26 cellular contexts compared by ENCODE assay signal in genomic region chr2:235534608-235535422, GRCh38. TPM values are rescaled to one million over a fixed set of nuclear protein-coding genes. Genes with fewer than 3 reads are reported as not detected.
DNase-seq lines count a peak whose midpoint lies in the region; ATAC-seq, FAIRE-seq and TF ChIP-seq lines count a peak whose summit lies in the region.
"Had no signal": no experiment of that assay in that cellular context is flagged by ENCODE, and none has a peak within 500 bp of the region (broad histone marks: within the 10 kb centered on the region; RNA-seq: fewer than 3 reads in every experiment).

No MANE protein-coding gene starts in this region.

- H4K5ac ChIP-seq in H1 (ENCODE audit: insufficient read length, low read depth, low read length), result no peak overlapping the region

- H2BK5ac ChIP-seq in H1 (ENCODE audit: low read depth, low read length), result no peak overlapping the region

- no peak overlapping the region; the same call in 1 of the 2 replicates for H4K8ac ChIP-seq in H1 (ENCODE audit: extremely low read depth, insufficient read depth, low read length)

- no peak overlapping the region for H3K27ac ChIP-seq in H1 (ENCODE audit: low read depth, low read length)
- no peak overlapping the region for H3K27ac ChIP-seq in osteoblast (ENCODE audit: low read depth, low read length)
- H3K27ac ChIP-seq: epithelial cell of prostate, parathyroid adenoma, tibial artery had no signal

- H3K56ac ChIP-seq in H1 (replicated peaks; ENCODE audit: insufficient read length, low read depth, low read length), result no peak overlapping the region

- peak overlapping the region in 1 of 4 experiments; percentile 28; a peak in 1 of 7 replicates for H3K9ac ChIP-seq in H1 (replicated peaks in 1 of 4; ENCODE audit: extremely low read depth in 1 of 4, low read depth in 3 of 4, low read length in 3 of 4)
- H3K9ac ChIP-seq: parathyroid adenoma had no signal

- ATAC-seq in GM21723 (IDR thresholded peaks at IDR 0.05; ENCODE audit: unreplicated experiment), result no peak
- no peak for ATAC-seq in stimulated activated naive CD8-positive, alpha-beta T cell treated with anti-CD3 and anti-CD28 coated beads, Interleukin-15, Interleukin-2, amounts not matched to agents 100 U/mL and 50 U/mL, for 24 hours
- ATAC-seq: naive thymus-derived CD8-positive, alpha-beta T cell; SK-N-SH treated with all-trans-retinoic acid at 6 μM for 48 hours; stimulated activated naive B cell treated with anti-CD40 and anti-IgM and Interleukin-4, amounts not matched to agents 10 μg/mL and 1 μg/mL and 100 μg/mL, for 72 hours had no signal

- no peak for TF ChIP-seq RAD21 in H1 (IDR thresholded peaks at IDR 0.05 in 1 of 2, conservative IDR thresholded peaks at IDR 0.05 in 1 of 2; ENCODE audit: low read depth in 2 of 2, low read length in 2 of 2)

- no peak overlapping the region for H2AK5ac ChIP-seq in H1 (ENCODE audit: low read depth, low read length)

- no peak overlapping the region for H3K23ac ChIP-seq in H1 (ENCODE audit: insufficient read length)

- H3K4me1 ChIP-seq in H1 (replicated peaks in 1 of 4; ENCODE audit: control insufficient read depth in 3 of 4, insufficient read depth in 4 of 4, low read length in 3 of 4), result peaks cover 0 to 9% (median 2%) of the 10 kb centered on the region in 4 experiments; a peak in 4 of 7 replicates
- no peaks in the 10 kb centered on the region for H3K4me1 ChIP-seq in osteoblast (ENCODE audit: insufficient read depth, low read length)
- H3K4me1 ChIP-seq: tibial artery had no signal

- no peak overlapping the region for H3K4ac ChIP-seq in H1 (replicated peaks; ENCODE audit: insufficient read length, low read depth, low read length)

- H2BK15ac ChIP-seq in H1 (ENCODE audit: low read length), result no peak overlapping the region

- H3K9me3 ChIP-seq in H1 (ENCODE audit: insufficient read depth in 2 of 2, low read depth in 1 of 2, low read length in 1 of 2) (no peaks in the 10 kb centered on the region; a peak in 1 of 4 replicates), osteoblast (ENCODE audit: low read depth, low read length) (no peaks in the 10 kb centered on the region)

- no peak overlapping the region for H2BK20ac ChIP-seq in H1 (ENCODE audit: low read length)

- TF ChIP-seq POLR2A in H1 (IDR thresholded peaks at IDR 0.05; ENCODE audit: control extremely low read depth in 1 of 2, low read depth in 2 of 2, low read length in 2 of 2), result no peak

- no peaks in the 10 kb centered on the region for H3K23me2 ChIP-seq in H1 (ENCODE audit: low read depth, low read length)

- no peak for FAIRE-seq in H1 (lab: Jason Lieb, UNC)

- H3K27me3 ChIP-seq in H1 (replicated peaks in 1 of 4; ENCODE audit: control insufficient read depth in 3 of 4, extremely low read depth in 1 of 4, insufficient read depth in 3 of 4, low read length in 3 of 4) (no peaks in the 10 kb centered on the region), osteoblast (ENCODE audit: insufficient read depth, low read length) (no peaks in the 10 kb centered on the region)
- H3K27me3 ChIP-seq: tibial artery had no signal

- peaks cover 26% of the 10 kb centered on the region for H3K79me1 ChIP-seq in H1 (ENCODE audit: low read depth, low read length)

- H2AFZ ChIP-seq in H1 (ENCODE audit: low read length) (no peak overlapping the region), osteoblast (ENCODE audit: low read length) (no peak overlapping the region)
- H2AFZ ChIP-seq: parathyroid adenoma had no signal

- no peak overlapping the region for H3K18ac ChIP-seq in H1 (ENCODE audit: extremely low read depth, low read length)

- no peak overlapping the region for H4K91ac ChIP-seq in H1 (replicated peaks; ENCODE audit: insufficient read length, low read length)

- no peak overlapping the region for H2BK12ac ChIP-seq in H1 (ENCODE audit: low read depth, low read length)

- H4K20me1 ChIP-seq in H1 (replicated peaks in 1 of 2; ENCODE audit: control insufficient read depth in 1 of 2, insufficient read depth in 2 of 2, low read length in 2 of 2), result peaks cover 9% of the 10 kb centered on the region in 2 experiments
- H4K20me1 ChIP-seq in osteoblast (ENCODE audit: insufficient read depth, low read length), result peaks cover 51% of the 10 kb centered on the region

- H3K14ac ChIP-seq in H1 (ENCODE audit: insufficient read length), result no peak overlapping the region

- no peaks in the 10 kb centered on the region for H3K36me3 ChIP-seq in H1 (ENCODE audit: control insufficient read depth in 2 of 4, insufficient read depth in 4 of 4, low read length in 3 of 4)
- no peaks in the 10 kb centered on the region for H3K36me3 ChIP-seq in osteoblast (ENCODE audit: insufficient read depth, low read length)

- no peak overlapping the region for H2BK120ac ChIP-seq in H1 (replicated peaks; ENCODE audit: low read depth, low read length)

- H3K4me2 ChIP-seq in H1 (ENCODE audit: insufficient read depth in 1 of 2, low read depth in 2 of 2, low read length in 2 of 2) (no peak overlapping the region), osteoblast (ENCODE audit: insufficient read depth, low read length) (no peak overlapping the region)

- WGBS in H1 (ENCODE audit: extremely low coverage in 1 of 2, insufficient coverage in 1 of 2, insufficient read length in 1 of 2, insufficient replicate concordance in 2 of 2, low coverage in 1 of 2, low lambda C conversion rate in 2 of 2, missing lambda C conversion rate in 1 of 2), 2 experiments, result 91% methylated on average over 32 of the region's 32 CpGs; no CpG with 5 or more reads in 1 of the 2 experiments

- H3K79me2 ChIP-seq in H1 (ENCODE audit: control insufficient read depth in 1 of 2, insufficient read depth in 2 of 2, low read length in 2 of 2), result peaks cover 2 to 92% of the 10 kb centered on the region in 2 experiments; a peak in 3 of 4 replicates
- H3K79me2 ChIP-seq in osteoblast (ENCODE audit: insufficient read depth, low read length), result peaks cover 90% of the 10 kb centered on the region

- POLR2A ChIA-PET in H1 (lab: Charles Lee; ENCODE audit: partially characterized antibody), result no interaction called here

- no peak for TF ChIP-seq EP300 in H1 (IDR thresholded peaks at IDR 0.05; ENCODE audit: borderline replicate concordance in 1 of 2, low read depth in 2 of 2, low read length in 2 of 2)

- no peak overlapping the region for H3K4me3 ChIP-seq in H1 (ENCODE audit: extremely low read depth in 1 of 4, insufficient read depth in 2 of 4, low read depth in 3 of 4, low read length in 4 of 4)
- H3K4me3 ChIP-seq in osteoblast (ENCODE audit: insufficient read depth, low read length), result no peak overlapping the region
- H3K4me3 ChIP-seq: tibial artery had no signal

- DNase-seq in DMS79 (lab: John Stamatoyannopoulos, UW) (peak; percentile 29), NCI-H2107 (lab: John Stamatoyannopoulos, UW) (peak; percentile 22), H1 (ENCODE audit: low read depth in 1 of 2, low spot score in 2 of 2) (no peak), osteoblast (ENCODE audit: insufficient read length, low spot score, missing footprints) (peak; percentile 37), HPDE6-E6E7 (ENCODE audit: extremely low spot score) (no peak), activated gamma-delta T cell treated with Interleukin-2 at 50 U/mL for 16 hours (no peak)
- DNase-seq in stimulated activated naive CD8-positive, alpha-beta T cell treated with anti-CD3 and anti-CD28 coated beads, Interleukin-15, Interleukin-2, amounts not matched to agents 100 U/mL and 50 U/mL, for 24 hours, result no peak
- DNase-seq: activated B cell treated with CpG ODN at 0.5 μM for 24 hours; activated CD4-positive, alpha-beta memory T cell treated with anti-CD3 and anti-CD28 coated beads, Interleukin-2, amount 10 ng/mL, durations not matched to agents 7 days and 5 days; activated naive CD4-positive, alpha-beta T cell treated with anti-CD3 and anti-CD28 coated beads for 36 hours; CD4-positive, alpha-beta T cell; dermis blood vessel endothelial cell; DND-41; foreskin melanocyte; H7; islet precursor cell; mesendoderm; NCI-H1105; stimulated activated CD4-positive, alpha-beta T cell treated with anti-CD3 and anti-CD28 coated beads, Interleukin-2, amount 100 ng/mL, for 24 hours; stimulated activated naive B cell treated with anti-CD40 and anti-IgM and Interleukin-4, amounts not matched to agents 10 μg/mL and 1 μg/mL and 100 μg/mL, for 72 hours; tibial artery had no signal

- TF ChIP-seq CTCF in H1 (IDR thresholded peaks at IDR 0.05; ENCODE audit: control extremely low read depth in 1 of 3, insufficient read depth in 1 of 3, low read depth in 1 of 3, low read length in 3 of 3), result no peak
- no peak for TF ChIP-seq CTCF in osteoblast (IDR thresholded peaks at IDR 0.05; ENCODE audit: extremely low read depth, low read depth, low read length)

- CTCF ChIA-PET in H1 (lab: Charles Lee; ENCODE audit: partially characterized antibody), result no interaction called here

TF ChIP-seq in H1, 55 proteins besides CTCF, POLR2A, EP300 and RAD21:
- TF ChIP-seq TBP (IDR thresholded peaks at IDR 0.05; ENCODE audit: low read depth, low read length) (peak; percentile 75), HDAC6 (IDR thresholded peaks at IDR 0.05; ENCODE audit: low read depth, low read length) (no peak), CBX5 (IDR thresholded peaks at IDR 0.05; ENCODE audit: low read depth, low read length) (no peak), RXRA (IDR thresholded peaks at IDR 0.05; ENCODE audit: insufficient read depth, low read depth, low read length) (no peak), TEAD4 (IDR thresholded peaks at IDR 0.05; ENCODE audit: low read depth, low read length) (no peak), EZH2 (IDR thresholded peaks at IDR 0.05; ENCODE audit: low read depth, low read length, severe bottlenecking) (no peak)

RNA-seq across cellular contexts. Expression of gene AGAP1, which starts 41.0 kb away (rescaled TPM):
- 39.4 and 40.5 TPM in 2 replicates for total RNA-seq in H1 (2021; fragmentation: NEBNext Ultra II Directional; extraction: Animal tissue kit (Norgen Biotek cat#: 25700))
- 18.1 and 19.4 TPM in 2 replicates for polyA plus RNA-seq in H1 (2011; rRNA removed)
- polyA plus RNA-seq in H1 (2011; cell fraction: cytosol; rRNA removed), result 16.7 TPM
- polyA plus RNA-seq in H1 (2011; cell fraction: nucleus; rRNA removed), result 35.0 TPM
- 14.0 to 20.9 TPM (median 18.1 TPM) in 4 replicates for polyA plus RNA-seq in H1 (2012, experiment 1 of 2)
- 7.8 TPM for polyA plus RNA-seq in H1 (2012, experiment 2 of 2)
- polyA plus RNA-seq in H1 (2013, experiment 1 of 2), result 15.0 TPM
- polyA plus RNA-seq in H1 (2013, experiment 2 of 2), result 14.7 TPM
- 84.6 and 95.9 TPM in 2 replicates for polyA minus RNA-seq in H1 (2011; rRNA and poly(A)+ RNA removed)
- polyA minus RNA-seq in H1 (2011; cell fraction: cytosol; rRNA and poly(A)+ RNA removed), result 24.8 TPM
- 90.8 TPM for polyA minus RNA-seq in H1 (2011; cell fraction: nucleus; rRNA and poly(A)+ RNA removed)
- total RNA-seq in osteoblast, result 18.5 and 19.7 TPM in 2 replicates
- total RNA-seq: activated B cell treated with CpG ODN at 0.5 μM for 24 hours had no signal

Comparison
In these comparisons a context has a peak if more than half of its experiments do, and no peak if none do; other contexts are left out.
1. DNase-seq: peak in DMS79 (single experiment), NCI-H2107 (single experiment) and osteoblast (single experiment); none in H1 (0 of 2), HPDE6-E6E7 (single experiment), stimulated activated naive CD8-positive, alpha-beta T cell treated with anti-CD3 and anti-CD28 coated beads, Interleukin-15, Interleukin-2, amounts not matched to agents 100 U/mL and 50 U/mL, for 24 hours (single experiment) and activated gamma-delta T cell treated with Interleukin-2 at 50 U/mL for 16 hours (single experiment).